ENCODE assay signal across 9 cellular contexts in genomic region chr11:14414470-14415461, GRCh38. TPM values are rescaled to one million over a fixed set of nuclear protein-coding genes. Genes with fewer than 3 reads are reported as not detected.
DNase-seq lines count a peak whose midpoint lies in the region; ATAC-seq and TF ChIP-seq lines count a peak whose summit lies in the region.
"Had no signal": no experiment of that assay in that cellular context is flagged by ENCODE, and none has a peak within 500 bp of the region (broad histone marks: within the 10 kb centered on the region; RNA-seq: fewer than 3 reads in every experiment).

No MANE protein-coding gene starts in this region.

- 61 to 75% methylated on average over 7 of the region's 7 CpGs for WGBS in thyroid gland, 2 donors

- CTCF ChIA-PET in MCF 10A (lab: Yijun Ruan, JAX): interaction anchor here (1.1 to 9.7 kb wide), 6 partner anchors 10 to 114 kb away, joined by 3 to 316 read pairs (median 6); partner anchors contain the start of gene COPB1

- no peaks in the 10 kb centered on the region for H3K36me3 ChIP-seq in muscle layer of duodenum (ENCODE audit: control insufficient read depth in 1 of 2, insufficient read depth in 2 of 2, low read length in 2 of 2)
- H3K36me3 ChIP-seq in thyroid gland: no peaks in the 10 kb centered on the region
- H3K36me3 ChIP-seq: upper lobe of left lung had no signal

- H3K9me3 Mint-ChIP-seq in MCF 10A (ENCODE audit: unreplicated experiment): no peaks in the 10 kb centered on the region

- H3K27me3 Mint-ChIP-seq in MCF 10A (ENCODE audit: insufficient read depth, unreplicated experiment): no peaks in the 10 kb centered on the region

- ATAC-seq in GM19397 (IDR thresholded peaks at IDR 0.05; ENCODE audit: unreplicated experiment): peak; percentile 51
- ATAC-seq in left colon: no peak

- POLR2A ChIA-PET in MCF 10A (lab: Yijun Ruan, JAX): interaction anchor here (1.6 to 3.8 kb wide), 2 partner anchors 40 to 57 kb away, joined by 9 to 26 read pairs; no protein-coding TSS in a partner anchor

- H3K4me1 Mint-ChIP-seq in MCF 10A (ENCODE audit: insufficient read depth, unreplicated experiment): peaks cover 65% of the 10 kb centered on the region

- H3K4me3 Mint-ChIP-seq in MCF 10A (ENCODE audit: unreplicated experiment): no peak overlapping the region

- no peak for TF ChIP-seq CTCF in thyroid gland (IDR thresholded peaks at IDR 0.05)
- no peak for TF ChIP-seq CTCF in MCF 10A (IDR thresholded peaks at IDR 0.05; ENCODE audit: unreplicated experiment)

- H3K9me3 ChIP-seq in muscle layer of duodenum (ENCODE audit: control insufficient read depth in 1 of 2, low read length in 2 of 2) (no peaks in the 10 kb centered on the region), thyroid gland (no peaks in the 10 kb centered on the region)
- H3K9me3 ChIP-seq: upper lobe of left lung had no signal

- H3K27me3 ChIP-seq in muscle layer of duodenum (ENCODE audit: low read depth, low read length) (no peaks in the 10 kb centered on the region), thyroid gland (no peaks in the 10 kb centered on the region)
- H3K27me3 ChIP-seq: upper lobe of left lung had no signal

- no peak for TF ChIP-seq POLR2A in thyroid gland (IDR thresholded peaks at IDR 0.05)

- H3K36me3 Mint-ChIP-seq in MCF 10A (ENCODE audit: insufficient read depth, unreplicated experiment): no peaks in the 10 kb centered on the region

- no peak overlapping the region for H3K27ac Mint-ChIP-seq in MCF 10A (ENCODE audit: low read depth, unreplicated experiment)

- no TSS peak for BruUV-seq in MCF 10A (replicated peaks; lab: Mats Ljungman, UMichigan)

- DNase-seq in HT1080 (ENCODE audit: low read depth): peak; percentile 59
- DNase-seq in activated T-cell treated with anti-CD3 and anti-CD28 coated beads for 1 hour (ENCODE audit: low read depth): peak; percentile 46
- no peak for DNase-seq in MV-4-11 (lab: John Stamatoyannopoulos, UW)
- no peak for DNase-seq in thyroid gland
- DNase-seq in left colon: no peak
- DNase-seq in MCF 10A (ENCODE audit: unreplicated experiment): no peak

- H3K4me1 ChIP-seq in muscle layer of duodenum (ENCODE audit: control insufficient read depth in 1 of 2, insufficient read depth in 2 of 2, low read length in 2 of 2) (peaks cover 4 to 7% of the 10 kb centered on the region in 2 donors), thyroid gland (no peaks in the 10 kb centered on the region)

- H3K4me3 ChIP-seq in muscle layer of duodenum (ENCODE audit: low read depth in 1 of 2, low read length in 2 of 2): no peak overlapping the region
- no peak overlapping the region for H3K4me3 ChIP-seq in thyroid gland (replicated peaks in 1 of 3)
- H3K4me3 ChIP-seq: upper lobe of left lung had no signal

- intact Hi-C loops in thyroid gland (cut with DNase I): no loop called here
- intact Hi-C loops in left colon (cut with DNase I, micrococcal nuclease): no loop called here
- intact Hi-C loops in MCF 10A (cut with micrococcal nuclease): loop anchor here (5.0 kb wide), 1 partner anchor 57 kb away; the partner anchor contains the start of gene RRAS2

- H3K27ac ChIP-seq in muscle layer of duodenum (ENCODE audit: low read length) (peak overlapping the region; percentile 21), thyroid gland (no peak overlapping the region)

RNA-seq across cellular contexts. Expression of gene RRAS2, which starts 55.8 kb away (rescaled TPM):
- total RNA-seq in HT1080 (2014; rRNA removed; shearing (Covaris generic)): 80.7 and 93.9 TPM in 2 replicates
- polyA plus RNA-seq in HT1080 (2015; cell fraction: cytosol; rRNA removed): 105 and 114 TPM in 2 replicates
- 52.5 and 62.1 TPM in 2 replicates for polyA plus RNA-seq in HT1080 (2015; cell fraction: nucleus; rRNA removed)
- total RNA-seq in thyroid gland (10 to 100 TPM; 51.5 to 81.4 (median 66.8) TPM), left colon (10 to 100 TPM; 35.7 to 42.7 TPM), MCF 10A (2022) (128 and 145 TPM in 2 replicates)

Comparison
In these comparisons a context has a peak if more than half of its experiments do, and no peak if none do; other contexts are left out.
1. DNase-seq: peak in HT1080 (single experiment) and activated T-cell treated with anti-CD3 and anti-CD28 coated beads for 1 hour (single experiment); none in MV-4-11 (single experiment), thyroid gland (0 of 2), left colon (0 of 2) and MCF 10A (single experiment).